17 cellular contexts compared by ENCODE assay signal in genomic region chr1:36358514-36359084, GRCh38. TPM values are rescaled to one million over a fixed set of nuclear protein-coding genes. Genes with fewer than 3 reads are reported as not detected.
DNase-seq lines count a peak whose midpoint lies in the region; ATAC-seq and TF ChIP-seq lines count a peak whose summit lies in the region.
"Had no signal": no experiment of that assay in that cellular context is flagged by ENCODE, and none has a peak within 500 bp of the region (broad histone marks: within the 10 kb centered on the region; RNA-seq: fewer than 3 reads in every experiment).

No MANE protein-coding gene starts in this region.

- DNase-seq in CD4-positive, CD25-positive, alpha-beta regulatory T cell, result no peak
- no peak for DNase-seq in activated T-helper 2 cell treated with anti-CD3 and anti-CD28 coated beads, Interferon-gamma antibody, Interleukin-2, Interleukin-4, amounts not matched to agents 10 μg/mL and 5 μg/mL and 100 μg/mL, durations not matched to agents 14 hours and 24 hours and 36 hours (ENCODE audit: low spot score)
- DNase-seq in ascending aorta (ENCODE audit: low spot score in 2 of 2) (no peak), mucosa of descending colon (no peak)
- DNase-seq: DND-41, GDM1, GM23248, KBM-7, NCI-H1092, NCI-H146, NCI-H510A treated with DMSO at 0.1 percent for 48 hours had no signal

- no peaks in the 10 kb centered on the region for H3K9me3 Mint-ChIP-seq in CD4-positive, CD25-positive, alpha-beta regulatory T cell
- H3K9me3 Mint-ChIP-seq in activated T-helper 2 cell treated with anti-CD3 and anti-CD28 coated beads, Interferon-gamma antibody, Interleukin-2, Interleukin-4, amounts not matched to agents 10 μg/mL and 5 μg/mL and 100 μg/mL, durations not matched to agents 14 hours and 24 hours and 36 hours, result no peaks in the 10 kb centered on the region

- intact Hi-C loops in activated T-helper 2 cell treated with anti-CD3 and anti-CD28 coated beads, Interferon-gamma antibody, Interleukin-2, Interleukin-4, amounts not matched to agents 10 μg/mL and 5 μg/mL and 100 μg/mL, durations not matched to agents 14 hours and 24 hours and 36 hours (cut with micrococcal nuclease), result no loop called here
- intact Hi-C loops in ascending aorta (cut with DNase I), result no loop called here
- intact Hi-C loops in mucosa of descending colon (cut with DNase I, micrococcal nuclease), result no loop called here

- no peak overlapping the region for H3K4me3 ChIP-seq in BLaER1
- no peak overlapping the region for H3K4me3 ChIP-seq in CD4-positive, CD25-positive, alpha-beta regulatory T cell (ENCODE audit: low read depth, low read length)
- H3K4me3 ChIP-seq in neutrophil (ENCODE audit: low read depth in 1 of 2, low read length in 1 of 2), result peak overlapping the region in 1 of 2 experiments; percentile 40
- no peak overlapping the region for H3K4me3 ChIP-seq in ascending aorta
- no peak overlapping the region for H3K4me3 ChIP-seq in mucosa of descending colon
- H3K4me3 ChIP-seq: GM12878, GM23248, SJSA1 had no signal

- peaks cover 33% of the 10 kb centered on the region for H3K36me3 Mint-ChIP-seq in CD4-positive, CD25-positive, alpha-beta regulatory T cell
- H3K36me3 Mint-ChIP-seq in activated T-helper 2 cell treated with anti-CD3 and anti-CD28 coated beads, Interferon-gamma antibody, Interleukin-2, Interleukin-4, amounts not matched to agents 10 μg/mL and 5 μg/mL and 100 μg/mL, durations not matched to agents 14 hours and 24 hours and 36 hours (ENCODE audit: low read depth), result peaks cover 53% of the 10 kb centered on the region

- peaks cover 0 to 21% (median 12%) of the 10 kb centered on the region in 4 donors for H3K4me1 Mint-ChIP-seq in CD4-positive, CD25-positive, alpha-beta regulatory T cell
- H3K4me1 Mint-ChIP-seq in activated T-helper 2 cell treated with anti-CD3 and anti-CD28 coated beads, Interferon-gamma antibody, Interleukin-2, Interleukin-4, amounts not matched to agents 10 μg/mL and 5 μg/mL and 100 μg/mL, durations not matched to agents 14 hours and 24 hours and 36 hours (ENCODE audit: low read depth), result peaks cover 8% of the 10 kb centered on the region

- no peak for ATAC-seq in CD4-positive, CD25-positive, alpha-beta regulatory T cell (ENCODE audit: low read depth in 2 of 2)
- no peak for ATAC-seq in mucosa of descending colon
- ATAC-seq in GM18873 (IDR thresholded peaks at IDR 0.05; ENCODE audit: low FRiP score, unreplicated experiment), result no peak
- ATAC-seq: HCT116 had no signal

- H3K4me2 ChIP-seq in BLaER1, result peak overlapping the region; percentile 90

- H3K27ac ChIP-seq in BLaER1, result peak overlapping the region; percentile 37; the same call in 1 of the 2 replicates
- no peak overlapping the region for H3K27ac ChIP-seq in CD4-positive, CD25-positive, alpha-beta regulatory T cell (ENCODE audit: insufficient read depth, low read length, poor library complexity, severe bottlenecking)
- H3K27ac ChIP-seq in neutrophil, result peak overlapping the region; percentile 97
- H3K27ac ChIP-seq in ascending aorta, result no peak overlapping the region
- H3K27ac ChIP-seq: GM23248, SJSA1 had no signal

- H3K36me3 ChIP-seq in BLaER1 (peaks cover 62% of the 10 kb centered on the region), neutrophil (peaks cover 84% of the 10 kb centered on the region), ascending aorta (peaks cover 45 to 59% of the 10 kb centered on the region in 2 donors), mucosa of descending colon (ENCODE audit: low read depth) (no peaks in the 10 kb centered on the region)
- peaks cover 47% of the 10 kb centered on the region for H3K36me3 ChIP-seq in CD4-positive, CD25-positive, alpha-beta regulatory T cell (ENCODE audit: control insufficient read depth, insufficient read depth, low read length)

- peaks cover 40% of the 10 kb centered on the region for H4K20me1 ChIP-seq in BLaER1

- H3K9me3 ChIP-seq in BLaER1 (no peaks in the 10 kb centered on the region), neutrophil (no peaks in the 10 kb centered on the region), ascending aorta (no peaks in the 10 kb centered on the region), mucosa of descending colon (no peaks in the 10 kb centered on the region)
- H3K9me3 ChIP-seq in CD4-positive, CD25-positive, alpha-beta regulatory T cell (ENCODE audit: control insufficient read depth in 2 of 2, low read length in 2 of 2), result no peaks in the 10 kb centered on the region
- H3K9me3 ChIP-seq: SJSA1 had no signal

- H3K27ac Mint-ChIP-seq in CD4-positive, CD25-positive, alpha-beta regulatory T cell, result peak overlapping the region; percentile 92 to 99 (median 97)
- peak overlapping the region; percentile 81 for H3K27ac Mint-ChIP-seq in activated T-helper 2 cell treated with anti-CD3 and anti-CD28 coated beads, Interferon-gamma antibody, Interleukin-2, Interleukin-4, amounts not matched to agents 10 μg/mL and 5 μg/mL and 100 μg/mL, durations not matched to agents 14 hours and 24 hours and 36 hours

- H3K4me3 Mint-ChIP-seq in CD4-positive, CD25-positive, alpha-beta regulatory T cell, result no peak overlapping the region
- no peak overlapping the region for H3K4me3 Mint-ChIP-seq in activated T-helper 2 cell treated with anti-CD3 and anti-CD28 coated beads, Interferon-gamma antibody, Interleukin-2, Interleukin-4, amounts not matched to agents 10 μg/mL and 5 μg/mL and 100 μg/mL, durations not matched to agents 14 hours and 24 hours and 36 hours (ENCODE audit: low read depth)

- H3K4me1 ChIP-seq in BLaER1, result peaks cover 54% of the 10 kb centered on the region
- peaks cover 19% of the 10 kb centered on the region for H3K4me1 ChIP-seq in CD4-positive, CD25-positive, alpha-beta regulatory T cell (ENCODE audit: control insufficient read depth, insufficient read depth, low read length, poor library complexity, severe bottlenecking)
- peaks cover 42% of the 10 kb centered on the region in 2 experiments for H3K4me1 ChIP-seq in neutrophil (ENCODE audit: control insufficient read depth in 1 of 2, insufficient read depth in 1 of 2, low read depth in 1 of 2, low read length in 1 of 2)
- H3K4me1 ChIP-seq in ascending aorta, result no peaks in the 10 kb centered on the region
- no peaks in the 10 kb centered on the region for H3K4me1 ChIP-seq in mucosa of descending colon (ENCODE audit: low read depth)

- H3K9ac ChIP-seq in BLaER1, result no peak overlapping the region
- H3K9ac ChIP-seq: GM23248 had no signal

- H3K27me3 ChIP-seq in BLaER1 (no peaks in the 10 kb centered on the region), neutrophil (no peaks in the 10 kb centered on the region), ascending aorta (no peaks in the 10 kb centered on the region)
- H3K27me3 ChIP-seq in CD4-positive, CD25-positive, alpha-beta regulatory T cell (ENCODE audit: control insufficient read depth, insufficient read depth, low read length), result no peaks in the 10 kb centered on the region
- H3K27me3 ChIP-seq: SJSA1 had no signal

- TF ChIP-seq CTCF in neutrophil (IDR thresholded peaks at IDR 0.05), result no peak
- no peak for TF ChIP-seq CTCF in ascending aorta (IDR thresholded peaks at IDR 0.05)
- no peak for TF ChIP-seq CTCF in mucosa of descending colon (IDR thresholded peaks at IDR 0.05)

- H3K27me3 Mint-ChIP-seq in CD4-positive, CD25-positive, alpha-beta regulatory T cell, result no peaks in the 10 kb centered on the region
- no peaks in the 10 kb centered on the region for H3K27me3 Mint-ChIP-seq in activated T-helper 2 cell treated with anti-CD3 and anti-CD28 coated beads, Interferon-gamma antibody, Interleukin-2, Interleukin-4, amounts not matched to agents 10 μg/mL and 5 μg/mL and 100 μg/mL, durations not matched to agents 14 hours and 24 hours and 36 hours (ENCODE audit: low read depth)

RNA-seq across cellular contexts. Expression of gene STK40, which starts 27.1 kb away (rescaled TPM):
- 30.1 TPM for total RNA-seq in CD4-positive, CD25-positive, alpha-beta regulatory T cell
- polyA plus RNA-seq in CD4-positive, CD25-positive, alpha-beta regulatory T cell, result 10 to 100 TPM; 27.1 to 36.4 (median 30.3) TPM
- 41.3 and 42.4 TPM in 2 replicates for total RNA-seq in activated T-helper 2 cell treated with anti-CD3 and anti-CD28 coated beads, Interferon-gamma antibody, Interleukin-2, Interleukin-4, amounts not matched to agents 10 μg/mL and 5 μg/mL and 100 μg/mL, durations not matched to agents 14 hours and 24 hours and 36 hours
- 77.0 TPM for total RNA-seq in ascending aorta
- 10 to 100 TPM; 51.5 to 85.0 (median 59.4) TPM for total RNA-seq in mucosa of descending colon

RNA-seq across cellular contexts. Expression of gene EVA1B, which starts 35.2 kb away (rescaled TPM):
- total RNA-seq in CD4-positive, CD25-positive, alpha-beta regulatory T cell, result 12.7 TPM
- polyA plus RNA-seq in CD4-positive, CD25-positive, alpha-beta regulatory T cell, result 10 to 100 TPM in 3 of 4 donors, 1 to 10 TPM in 1; 8.7 to 18.0 (median 12.9) TPM
- 10.7 and 11.0 TPM in 2 replicates for total RNA-seq in activated T-helper 2 cell treated with anti-CD3 and anti-CD28 coated beads, Interferon-gamma antibody, Interleukin-2, Interleukin-4, amounts not matched to agents 10 μg/mL and 5 μg/mL and 100 μg/mL, durations not matched to agents 14 hours and 24 hours and 36 hours
- total RNA-seq in ascending aorta, result 251 TPM
- 10 to 100 TPM in 1 of 3 donors, 1 to 10 TPM in 2; 1.5 to 17.6 (median 8.2) TPM for total RNA-seq in mucosa of descending colon

RNA-seq across cellular contexts. Expression of gene LSM10, which starts 39.1 kb away (rescaled TPM):
- 33.8 TPM for total RNA-seq in CD4-positive, CD25-positive, alpha-beta regulatory T cell
- 100 to 1,000 TPM; 142 to 153 (median 145) TPM for polyA plus RNA-seq in CD4-positive, CD25-positive, alpha-beta regulatory T cell
- 48.4 and 55.3 TPM in 2 replicates for total RNA-seq in activated T-helper 2 cell treated with anti-CD3 and anti-CD28 coated beads, Interferon-gamma antibody, Interleukin-2, Interleukin-4, amounts not matched to agents 10 μg/mL and 5 μg/mL and 100 μg/mL, durations not matched to agents 14 hours and 24 hours and 36 hours
- total RNA-seq in ascending aorta (9.8 TPM), mucosa of descending colon (10 to 100 TPM; 19.5 to 52.9 (median 22.5) TPM)

RNA-seq across cellular contexts. Expression of gene SH3D21, which starts 52.4 kb away (rescaled TPM):
- total RNA-seq in CD4-positive, CD25-positive, alpha-beta regulatory T cell, result 3.2 TPM
- under 1 TPM; 0.26 to 0.42 (median 0.33) TPM for polyA plus RNA-seq in CD4-positive, CD25-positive, alpha-beta regulatory T cell
- 19.0 and 20.4 TPM in 2 replicates for total RNA-seq in activated T-helper 2 cell treated with anti-CD3 and anti-CD28 coated beads, Interferon-gamma antibody, Interleukin-2, Interleukin-4, amounts not matched to agents 10 μg/mL and 5 μg/mL and 100 μg/mL, durations not matched to agents 14 hours and 24 hours and 36 hours
- total RNA-seq in ascending aorta (1.3 TPM), mucosa of descending colon (10 to 100 TPM; 12.3 to 18.0 (median 14.2) TPM)

Comparison
In these comparisons a context has a peak if more than half of its experiments do, and no peak if none do; other contexts are left out.
1. H3K27ac ChIP-seq: peak in BLaER1 (single experiment) and neutrophil (single experiment); none in CD4-positive, CD25-positive, alpha-beta regulatory T cell (single experiment) and ascending aorta (0 of 2).
2. RNA of gene EVA1B, which starts 35.2 kb away (total RNA-seq): 251 TPM in ascending aorta (single experiment); 12.7 TPM in CD4-positive, CD25-positive, alpha-beta regulatory T cell (single experiment), 10.7 to 11.0 TPM in activated T-helper 2 cell treated with anti-CD3 and anti-CD28 coated beads, Interferon-gamma antibody, Interleukin-2, Interleukin-4, amounts not matched to agents 10 μg/mL and 5 μg/mL and 100 μg/mL, durations not matched to agents 14 hours and 24 hours and 36 hours and 1.5 to 17.6 TPM in mucosa of descending colon; every median in the first group is over 10 times any median in the second.